18 cellular contexts compared by ENCODE assay signal in the genomic region with DNA sequence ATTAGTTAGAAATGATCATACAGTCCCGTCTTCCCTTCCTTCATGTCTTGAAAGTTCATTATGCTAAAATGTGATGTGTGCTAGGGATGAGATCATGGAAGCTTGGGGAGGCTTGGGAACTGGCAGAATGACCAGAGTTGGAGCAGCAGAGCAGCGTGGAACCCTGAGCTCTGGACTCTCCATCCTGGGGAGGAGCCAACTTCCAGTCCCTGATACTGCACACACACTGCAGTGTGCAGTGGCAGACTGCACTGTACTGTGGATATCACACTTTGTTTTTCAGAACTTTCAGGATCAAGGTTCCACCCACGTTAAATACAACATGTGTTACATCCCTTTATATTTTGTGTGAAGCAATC.
"Had no signal": no experiment of that assay in that cellular context is flagged by ENCODE, and none has a peak within 500 bp of the region (broad histone marks: within the 10 kb centered on the region; RNA-seq: fewer than 3 reads in every experiment).

No MANE protein-coding gene starts in this region.

- ATAC-seq: activated CD8-positive, alpha-beta T cell treated with anti-CD3 and anti-CD28 coated beads, Interleukin-2, amount 10 ng/mL, durations not matched to agents 7 days and 5 days; esophagus mucosa had no signal

- H3K4me1 Mint-ChIP-seq: central memory CD8-positive, alpha-beta T cell had no signal

- H3K27me3 ChIP-seq: tibial nerve had no signal

- H3K27ac Mint-ChIP-seq: activated CD8-positive, alpha-beta T cell treated with anti-CD3 and anti-CD28 coated beads, Interleukin-2, amount 10 ng/mL, durations not matched to agents 7 days and 5 days; activated naive CD8-positive, alpha-beta T cell treated with anti-CD3 and anti-CD28 coated beads for 36 hours; brain; T-helper 1 cell treated with Interleukin-12 subunit alpha and Interleukin-12 subunit beta and Interleukin-4 antibody, amounts not matched to agents 30 μg/mL and 1 μg/mL, for 36 hours had no signal

- DNase-seq: activated CD4-positive, alpha-beta T cell treated with anti-CD3 and anti-CD28 coated beads for 4 hours; activated CD8-positive, alpha-beta memory T cell treated with anti-CD3 and anti-CD28 coated beads, Interleukin-2, amount 50 U/mL, for 4 hours; activated CD8-positive, alpha-beta T cell treated with anti-CD3 and anti-CD28 coated beads, Interleukin-2, amount 10 ng/mL, durations not matched to agents 7 days and 5 days; activated gamma-delta T cell treated with Interleukin-2 at 50 U/mL for 16 hours; activated naive CD8-positive, alpha-beta T cell treated with anti-CD3 and anti-CD28 coated beads for 36 hours; activated T-cell treated with anti-CD3 and anti-CD28 coated beads, Interleukin-2, amount 50 U/mL, for 48 hours; lower lobe of right lung; small intestine; stimulated activated CD4-positive, alpha-beta T cell treated with anti-CD3 and anti-CD28 coated beads, Interleukin-4, amount 100 ng/mL, for 24 hours; stimulated activated naive CD4-positive, alpha-beta T cell had no signal

- H3K9me3 Mint-ChIP-seq: central memory CD8-positive, alpha-beta T cell; T-helper 1 cell treated with Interleukin-12 subunit alpha and Interleukin-12 subunit beta and Interleukin-4 antibody, amounts not matched to agents 30 μg/mL and 1 μg/mL, for 36 hours had no signal

- H3K9me3 ChIP-seq: lower lobe of right lung had no signal

- H3K79me2 ChIP-seq: parathyroid adenoma had no signal

- H3K4me1 ChIP-seq: lower lobe of right lung, parathyroid adenoma had no signal

- H3K36me3 Mint-ChIP-seq: activated naive CD8-positive, alpha-beta T cell treated with anti-CD3 and anti-CD28 coated beads for 36 hours had no signal

- H3K27ac ChIP-seq: coronary artery, lower lobe of right lung, parathyroid adenoma had no signal

- H3K27me3 Mint-ChIP-seq: brain had no signal

- H3K4me3 Mint-ChIP-seq: activated CD8-positive, alpha-beta T cell treated with anti-CD3 and anti-CD28 coated beads, Interleukin-2, amount 10 ng/mL, durations not matched to agents 7 days and 5 days; activated naive CD8-positive, alpha-beta T cell treated with anti-CD3 and anti-CD28 coated beads for 36 hours; brain; central memory CD8-positive, alpha-beta T cell; neural crest cell; T-helper 1 cell treated with Interleukin-12 subunit alpha and Interleukin-12 subunit beta and Interleukin-4 antibody, amounts not matched to agents 30 μg/mL and 1 μg/mL, for 36 hours had no signal

- H3K36me3 ChIP-seq: lower lobe of right lung, tibial nerve had no signal

- H2AFZ ChIP-seq: parathyroid adenoma had no signal

- H3K4me3 ChIP-seq: coronary artery, lower lobe of right lung, tibial nerve had no signal
